ENCODE assay signal across 29 cellular contexts in genomic region chr16:10453159-10453510, GRCh38.
"Had no signal": no experiment of that assay in that cellular context is flagged by ENCODE, and none has a peak within 500 bp of the region (broad histone marks: within the 10 kb centered on the region; RNA-seq: fewer than 3 reads in every experiment).

No MANE protein-coding gene starts in this region.

- H3K27ac Mint-ChIP-seq: dendritic cell treated with granulocyte-macrophage colony-stimulating factor and Interleukin-4, amounts not matched to agents 40 ng/mL and 50 ng/mL, for 4 days; endodermal cell had no signal

- H3K27me3 ChIP-seq: colonic mucosa, dorsolateral prefrontal cortex, esophagus muscularis mucosa, esophagus squamous epithelium, foreskin keratinocyte, gastrocnemius medialis, gastroesophageal sphincter, heart left ventricle, heart right ventricle had no signal

- H3K27ac ChIP-seq: colonic mucosa, coronary artery, dorsolateral prefrontal cortex, epithelial cell of prostate, esophagus muscularis mucosa, esophagus squamous epithelium, foreskin keratinocyte, gastrocnemius medialis, gastroesophageal sphincter, heart left ventricle, heart right ventricle had no signal

- DNase-seq: colonic mucosa; cortex of kidney; dermis blood vessel endothelial cell; dorsolateral prefrontal cortex; effector CD4-positive, alpha-beta T cell; effector CD8-positive, alpha-beta T cell; effector memory CD4-positive, alpha-beta T cell; effector memory CD8-positive, alpha-beta T cell; endodermal cell; erythroblast; esophagus squamous epithelium; foreskin fibroblast; foreskin keratinocyte; foreskin melanocyte; gastrocnemius medialis; glutamatergic neuron; head of caudate nucleus; heart left ventricle; heart right ventricle had no signal

- FAIRE-seq: colon, endometrium, endothelial cell of umbilical vein, frontal cortex had no signal

- H3K36me3 ChIP-seq: colonic mucosa, gastrocnemius medialis had no signal

- H3K27me3 Mint-ChIP-seq: dendritic cell treated with granulocyte-macrophage colony-stimulating factor and Interleukin-4, amounts not matched to agents 40 ng/mL and 50 ng/mL, for 4 days; effector memory CD8-positive, alpha-beta T cell had no signal

- ATAC-seq: effector memory CD8-positive, alpha-beta T cell; esophagus mucosa; foreskin keratinocyte; gastrocnemius medialis; gastroesophageal sphincter; heart left ventricle; heart right ventricle had no signal

- H3K9me3 ChIP-seq: colonic mucosa had no signal

- H3K4me3 Mint-ChIP-seq: dendritic cell treated with granulocyte-macrophage colony-stimulating factor and Interleukin-4, amounts not matched to agents 40 ng/mL and 50 ng/mL, for 4 days; effector memory CD8-positive, alpha-beta T cell; endodermal cell had no signal

- H3K4me3 ChIP-seq: colonic mucosa, coronary artery, dorsolateral prefrontal cortex, esophagus muscularis mucosa, esophagus squamous epithelium, gastrocnemius medialis, gastroesophageal sphincter, heart left ventricle, heart right ventricle had no signal

- H3K4me1 ChIP-seq: colonic mucosa, esophagus muscularis mucosa, esophagus squamous epithelium, foreskin keratinocyte, gastrocnemius medialis, gastroesophageal sphincter, heart left ventricle, heart right ventricle had no signal
